ENCODE assay signal across 2 cellular contexts in the genomic region with DNA sequence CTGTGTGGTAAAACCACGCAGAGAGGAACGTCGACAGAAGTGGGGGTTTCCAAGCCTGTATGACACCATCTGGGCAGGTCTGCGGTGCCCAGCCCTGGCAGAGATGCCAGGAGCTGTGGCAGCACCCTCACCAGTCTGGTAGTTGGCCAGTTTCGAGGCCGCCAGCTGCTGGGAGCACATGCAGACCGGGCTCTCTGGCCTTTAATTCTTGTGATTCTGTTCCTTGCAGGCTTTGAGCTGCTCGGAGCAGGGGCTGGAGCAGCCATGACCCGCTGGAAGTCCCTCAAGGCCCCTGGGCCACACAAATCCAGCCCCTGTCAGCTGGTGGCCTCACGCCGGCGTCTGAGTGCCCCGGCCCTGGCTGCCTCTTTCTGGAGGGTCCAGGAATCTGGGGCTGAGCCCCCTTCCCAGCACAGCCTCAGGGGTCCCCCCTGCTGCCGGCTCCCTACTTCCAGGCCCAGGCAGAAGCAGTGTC. TPM values are rescaled to one million over a fixed set of nuclear protein-coding genes. Genes with fewer than 3 reads are reported as not detected.
"Had no signal": no experiment of that assay in that cellular context is flagged by ENCODE, and none has a peak within 500 bp of the region (broad histone marks: within the 10 kb centered on the region; RNA-seq: fewer than 3 reads in every experiment).

No MANE protein-coding gene starts in this region.

RNA-seq across cellular contexts. Expression of a gene that starts 36.1 kb away (rescaled TPM):
- total RNA-seq: activated CD8-positive, alpha-beta T cell treated with anti-CD3 and anti-CD28 coated beads, Interleukin-2, amount 10 ng/mL, durations not matched to agents 7 days and 5 days; SJSA1 had no signal
